Comparison of ENCODE assay signal across 8 cellular contexts in the genomic region with DNA sequence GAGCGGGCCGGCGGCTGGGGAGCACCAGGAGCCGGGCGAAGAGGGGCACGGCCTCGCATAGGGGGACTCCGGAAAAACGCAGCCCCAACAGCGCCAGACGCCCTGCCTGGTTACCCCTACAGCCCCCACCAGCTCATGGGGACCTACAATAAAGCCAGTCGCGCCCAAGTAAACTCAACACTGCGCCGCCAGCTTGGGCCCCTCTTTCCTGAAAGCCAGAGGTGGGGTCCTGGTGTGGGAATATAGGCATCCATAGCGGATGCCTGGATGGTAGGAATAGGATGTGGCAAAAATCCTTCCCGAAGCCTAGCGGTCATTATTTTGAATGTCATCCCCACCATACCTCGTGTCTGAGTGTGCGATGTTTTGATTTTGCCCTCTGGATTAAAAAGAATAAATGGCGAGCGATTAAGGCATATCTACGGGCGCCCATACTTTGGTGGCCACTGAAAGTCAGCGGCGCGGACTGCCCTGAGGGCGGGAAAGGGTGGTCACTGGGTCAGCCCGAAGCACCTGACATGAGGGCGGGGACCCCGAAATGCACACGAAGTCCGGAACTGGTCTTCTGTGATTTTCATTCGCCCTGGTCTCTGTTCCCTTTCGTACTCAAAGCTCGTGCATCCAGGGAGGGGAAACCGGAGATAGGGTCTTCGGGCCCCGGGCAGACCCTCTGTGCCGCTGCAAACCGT. TPM values are rescaled to one million over a fixed set of nuclear protein-coding genes. Genes with fewer than 3 reads are reported as not detected.
DNase-seq lines count a peak whose midpoint lies in the region; ATAC-seq and TF ChIP-seq lines count a peak whose summit lies in the region.

A gene with protein sequence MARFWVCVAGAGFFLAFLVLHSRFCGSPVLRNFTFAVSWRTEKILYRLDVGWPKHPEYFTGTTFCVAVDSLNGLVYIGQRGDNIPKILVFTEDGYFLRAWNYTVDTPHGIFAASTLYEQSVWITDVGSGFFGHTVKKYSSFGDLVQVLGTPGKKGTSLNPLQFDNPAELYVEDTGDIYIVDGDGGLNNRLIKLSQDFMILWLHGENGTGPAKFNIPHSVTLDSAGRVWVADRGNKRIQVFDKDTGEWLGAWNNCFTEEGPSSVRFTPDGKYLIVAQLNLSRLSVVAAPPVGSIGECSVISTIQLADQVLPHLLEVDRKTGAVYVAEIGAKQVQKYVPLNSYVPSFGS (plus strand): TSS at position 577 of the 689 bp plus-strand sequence. CDS start 184 bp downstream, outside the sequence.
Gene PROSER1, minus strand, starts transcription at position 210 of the 689 bp plus-strand sequence. CDS start 847 bp downstream, outside the sequence.

- no peaks in the 10 kb centered on the region for H4K20me1 ChIP-seq in KMS-11 (ENCODE audit: insufficient read depth)
- H4K20me1 ChIP-seq in fibroblast of lung (ENCODE audit: control insufficient read depth, extremely low read depth, insufficient read depth, low read length), result no peaks in the 10 kb centered on the region

- peak within 1 kb of the TSS; percentile 92 to 99 (median 96) for H3K4me3 Mint-ChIP-seq in naive thymus-derived CD4-positive, alpha-beta T cell
- peak within 1 kb of the TSS; percentile 91 for H3K4me3 Mint-ChIP-seq in stimulated activated naive B cell treated with anti-CD40 and anti-IgM and Interleukin-4, amounts not matched to agents 10 μg/mL and 1 μg/mL and 100 μg/mL, for 72 hours

- H3K4me3 ChIP-seq in KMS-11 (IDR thresholded peaks at IDR 0.05; ENCODE audit: insufficient read depth, low read depth, low read length), result no peak within 1 kb of the TSS
- H3K4me3 ChIP-seq in fibroblast of lung (replicated peaks in 1 of 4; ENCODE audit: control extremely low read depth in 1 of 4, insufficient read depth in 1 of 4, low read depth in 3 of 4, low read length in 4 of 4), result peak within 1 kb of the TSS; percentile 89 to 99 (median 96)
- peak within 1 kb of the TSS; percentile 95 for H3K4me3 ChIP-seq in naive thymus-derived CD4-positive, alpha-beta T cell (ENCODE audit: low read length)

- no peaks in the 10 kb centered on the region for H3K27me3 ChIP-seq in KMS-11 (ENCODE audit: insufficient read depth, low read depth)
- H3K27me3 ChIP-seq in fibroblast of lung (ENCODE audit: control insufficient read depth, insufficient read depth, low read length), result no peaks in the 10 kb centered on the region
- no peaks in the 10 kb centered on the region for H3K27me3 ChIP-seq in naive thymus-derived CD4-positive, alpha-beta T cell (ENCODE audit: control insufficient read depth in 2 of 2, insufficient read depth in 2 of 2, low read length in 2 of 2)

- DNase-seq in DMS153 treated with DMSO at 0.1 percent for 48 hours (lab: John Stamatoyannopoulos, UW; ENCODE audit: unreplicated experiment), result peak; percentile 93
- DNase-seq in RPMI7951 (ENCODE audit: low read depth), result peak; percentile 83
- peak; percentile 51 to 56 for DNase-seq in activated T-helper 1 cell treated with anti-CD3 and anti-CD28 coated beads, Interleukin-2, amount 50 U/mL, for 16 hours (ENCODE audit: low read depth in 1 of 2, low spot score in 1 of 2)
- peak; percentile 92 to 96 for DNase-seq in fibroblast of lung (ENCODE audit: low read depth in 2 of 2)
- peak; percentile 60 to 86 (median 78) for DNase-seq in naive thymus-derived CD4-positive, alpha-beta T cell
- DNase-seq in stimulated activated naive B cell treated with anti-CD40 and anti-IgM and Interleukin-4, amounts not matched to agents 10 μg/mL and 1 μg/mL and 100 μg/mL, for 72 hours, result peak; percentile 85

- peaks cover 36 to 78% (median 65%) of the 10 kb centered on the region in 7 donors for H3K4me1 Mint-ChIP-seq in naive thymus-derived CD4-positive, alpha-beta T cell
- H3K4me1 Mint-ChIP-seq in stimulated activated naive B cell treated with anti-CD40 and anti-IgM and Interleukin-4, amounts not matched to agents 10 μg/mL and 1 μg/mL and 100 μg/mL, for 72 hours, result peaks cover 11 to 23% of the 10 kb centered on the region in 2 donors

- H3K9me3 Mint-ChIP-seq in naive thymus-derived CD4-positive, alpha-beta T cell, result no peaks in the 10 kb centered on the region
- H3K9me3 Mint-ChIP-seq in stimulated activated naive B cell treated with anti-CD40 and anti-IgM and Interleukin-4, amounts not matched to agents 10 μg/mL and 1 μg/mL and 100 μg/mL, for 72 hours, result no peaks in the 10 kb centered on the region

- peak within 1 kb of the TSS; percentile 92 to 97 (median 95) for H3K27ac Mint-ChIP-seq in naive thymus-derived CD4-positive, alpha-beta T cell
- H3K27ac Mint-ChIP-seq in stimulated activated naive B cell treated with anti-CD40 and anti-IgM and Interleukin-4, amounts not matched to agents 10 μg/mL and 1 μg/mL and 100 μg/mL, for 72 hours, result peak within 1 kb of the TSS; percentile 98

- H3K79me2 ChIP-seq in KMS-11 (ENCODE audit: insufficient read depth, low read depth) (peaks cover 50% of the 10 kb centered on the region), fibroblast of lung (ENCODE audit: control insufficient read depth, insufficient read depth, low read length) (peaks cover 47% of the 10 kb centered on the region)

- H3K36me3 ChIP-seq in KMS-11 (ENCODE audit: insufficient read depth), result no peaks in the 10 kb centered on the region
- H3K36me3 ChIP-seq in fibroblast of lung (ENCODE audit: control insufficient read depth, insufficient read depth, low read length), result no peaks in the 10 kb centered on the region
- H3K36me3 ChIP-seq in naive thymus-derived CD4-positive, alpha-beta T cell (ENCODE audit: control insufficient read depth in 2 of 3, insufficient read depth in 3 of 3, low read length in 3 of 3), result peaks cover 0 to 12% (median 0%) of the 10 kb centered on the region in 3 experiments

- no peaks in the 10 kb centered on the region for H3K27me3 Mint-ChIP-seq in naive thymus-derived CD4-positive, alpha-beta T cell
- H3K27me3 Mint-ChIP-seq in stimulated activated naive B cell treated with anti-CD40 and anti-IgM and Interleukin-4, amounts not matched to agents 10 μg/mL and 1 μg/mL and 100 μg/mL, for 72 hours, result no peaks in the 10 kb centered on the region

- H3K9ac ChIP-seq in KMS-11 (peak within 1 kb of the TSS; percentile 78), fibroblast of lung (ENCODE audit: insufficient read depth, low read length) (peak within 1 kb of the TSS; percentile 85)

- POLR2A ChIA-PET in naive thymus-derived CD4-positive, alpha-beta T cell (lab: Charles Lee), result interaction anchor here (1.0 to 3.0 kb wide), 6 partner anchors 9 to 1978 kb away, joined by 3 to 14 read pairs (median 6); partner anchors contain the start of genes SUPT20H and UFM1

- H3K27ac ChIP-seq in KMS-11, result peak within 1 kb of the TSS; percentile 89
- H3K27ac ChIP-seq in fibroblast of lung (ENCODE audit: insufficient read depth, low read length), result peak within 1 kb of the TSS; percentile 84
- peak within 1 kb of the TSS; percentile 82 for H3K27ac ChIP-seq in naive thymus-derived CD4-positive, alpha-beta T cell (ENCODE audit: low read depth, low read length)

- CTCF ChIA-PET in naive thymus-derived CD4-positive, alpha-beta T cell (lab: Charles Lee), result no interaction called here

- no peaks in the 10 kb centered on the region for H3K9me3 ChIP-seq in fibroblast of lung (ENCODE audit: control insufficient read depth, insufficient read depth, low read depth, low read length)
- H3K9me3 ChIP-seq in naive thymus-derived CD4-positive, alpha-beta T cell (ENCODE audit: control insufficient read depth in 2 of 3, low read length in 3 of 3), result no peaks in the 10 kb centered on the region

- H2AFZ ChIP-seq in KMS-11 (ENCODE audit: low read depth) (peak within 1 kb of the TSS; percentile 73), fibroblast of lung (ENCODE audit: low read length) (peak within 1 kb of the TSS; percentile 98)

- intact Hi-C loops in naive thymus-derived CD4-positive, alpha-beta T cell (cut with micrococcal nuclease), result loop anchor here (1.0 to 10.0 kb wide), 12 partner anchors 21 to 1979 kb away; partner anchors contain the start of genes COG6 (in 2 of the 2), MRPS31 (in 2 of the 2), SUPT20H (in 2 of the 2) and UFM1 (in 2 of the 2)

- H3K36me3 Mint-ChIP-seq in naive thymus-derived CD4-positive, alpha-beta T cell, result peaks cover 0 to 8% (median 0%) of the 10 kb centered on the region in 5 donors
- H3K36me3 Mint-ChIP-seq in stimulated activated naive B cell treated with anti-CD40 and anti-IgM and Interleukin-4, amounts not matched to agents 10 μg/mL and 1 μg/mL and 100 μg/mL, for 72 hours, result peaks cover 5 to 10% of the 10 kb centered on the region in 2 donors

- TF ChIP-seq CTCF in KMS-11 (conservative IDR thresholded peaks at IDR 0.05; ENCODE audit: low read depth, low read length) (no peak), fibroblast of lung (conservative IDR thresholded peaks at IDR 0.05 in 1 of 2, IDR thresholded peaks at IDR 0.05 in 1 of 2; ENCODE audit: low read depth in 1 of 2, low read length in 2 of 2) (no peak)

- peak; percentile 75 for ATAC-seq in GM21723 (IDR thresholded peaks at IDR 0.05; ENCODE audit: unreplicated experiment)
- peak; percentile 87 for ATAC-seq in naive thymus-derived CD4-positive, alpha-beta T cell
- ATAC-seq in stimulated activated naive B cell treated with anti-CD40 and anti-IgM and Interleukin-4, amounts not matched to agents 10 μg/mL and 1 μg/mL and 100 μg/mL, for 72 hours (replicated peaks), result peak; percentile 88 to 90

- H3K4me2 ChIP-seq in KMS-11 (peak within 1 kb of the TSS; percentile 93), fibroblast of lung (ENCODE audit: extremely low read depth, insufficient read depth, low read length) (peak within 1 kb of the TSS; percentile 97)

- H3K4me1 ChIP-seq in KMS-11 (ENCODE audit: low read depth, poor library complexity, severe bottlenecking), result peaks cover 46% of the 10 kb centered on the region
- H3K4me1 ChIP-seq in fibroblast of lung (ENCODE audit: control insufficient read depth, extremely low read depth, insufficient read depth, low read length), result no peaks in the 10 kb centered on the region
- H3K4me1 ChIP-seq in naive thymus-derived CD4-positive, alpha-beta T cell (ENCODE audit: control insufficient read depth in 2 of 2, insufficient read depth in 2 of 2, low read length in 2 of 2), result peaks cover 7 to 28% of the 10 kb centered on the region in 2 donors

RNA-seq across cellular contexts. Expression of the first gene that starts in this region (rescaled TPM):
- total RNA-seq in RPMI7951 (2014; rRNA removed; shearing (Covaris generic)), result 11.0 and 12.6 TPM in 2 replicates
- total RNA-seq in fibroblast of lung, result 21.6 and 24.3 TPM in 2 replicates
- 7.5 and 9.8 TPM in 2 replicates for polyA plus RNA-seq in fibroblast of lung
- polyA plus RNA-seq in fibroblast of lung (2012), result 7.2 TPM in 2 replicates
- polyA minus RNA-seq in fibroblast of lung (ENCODE audit: low replicate concordance), result 0.51 and 3.0 TPM in 2 replicates
- 10 to 100 TPM; 13.0 to 30.6 (median 23.6) TPM for total RNA-seq in naive thymus-derived CD4-positive, alpha-beta T cell
- 1 to 10 TPM; 3.4 to 4.8 TPM for polyA plus RNA-seq in naive thymus-derived CD4-positive, alpha-beta T cell

RNA-seq across cellular contexts. Expression of gene PROSER1, which starts in this region (rescaled TPM):
- total RNA-seq in RPMI7951 (2014; rRNA removed; shearing (Covaris generic)), result 7.1 and 7.4 TPM in 2 replicates
- total RNA-seq in fibroblast of lung, result 7.4 and 13.9 TPM in 2 replicates
- polyA plus RNA-seq in fibroblast of lung, result 9.5 and 13.7 TPM in 2 replicates
- polyA plus RNA-seq in fibroblast of lung (2012), result 8.3 and 11.2 TPM in 2 replicates
- polyA minus RNA-seq in fibroblast of lung (ENCODE audit: low replicate concordance), result 11.2 and 11.8 TPM in 2 replicates
- total RNA-seq in naive thymus-derived CD4-positive, alpha-beta T cell, result 10 to 100 TPM; 36.1 to 65.7 (median 47.3) TPM
- polyA plus RNA-seq in naive thymus-derived CD4-positive, alpha-beta T cell, result 10 to 100 TPM in 1 of 2 donors, 1 to 10 TPM in 1; 9.5 to 22.1 TPM
